Comparison of ENCODE assay signal across 8 cellular contexts in genomic region chr13:20411638-20412342, GRCh38.
DNase-seq lines count a peak whose midpoint lies in the region; ATAC-seq and TF ChIP-seq lines count a peak whose summit lies in the region.

No MANE protein-coding gene starts in this region.

- no peak overlapping the region for H3K4me2 ChIP-seq in mammary epithelial cell (ENCODE audit: insufficient read depth, low read depth, low read length)

- H3K27ac Mint-ChIP-seq in CD4-positive, alpha-beta memory T cell, result peak overlapping the region; percentile 34 to 93 (median 83)
- H3K27ac Mint-ChIP-seq in stimulated activated memory B cell treated with anti-CD40 and anti-IgM and Interleukin-4, amounts not matched to agents 10 μg/mL and 1 μg/mL and 100 μg/mL, for 72 hours, result peak overlapping the region; percentile 8

- peak; percentile 94 for ATAC-seq in GM19452 (IDR thresholded peaks at IDR 0.05; ENCODE audit: unreplicated experiment)
- ATAC-seq in HG03442 (IDR thresholded peaks at IDR 0.05; ENCODE audit: unreplicated experiment), result peak; percentile 94
- peak; percentile 70 to 89 for ATAC-seq in activated T-cell treated with anti-CD3 and anti-CD28 coated beads, Interleukin-2, amount 50 U/mL, for 4 hours
- ATAC-seq in stimulated activated memory B cell treated with anti-CD40 and anti-IgM and Interleukin-4, amounts not matched to agents 10 μg/mL and 1 μg/mL and 100 μg/mL, for 72 hours, result peak; percentile 91

- POLR2A ChIA-PET in CD4-positive, alpha-beta memory T cell (lab: Charles Lee; ENCODE audit: partially characterized antibody), result interaction anchor here (1.0 to 2.4 kb wide), 3 partner anchors 9 to 70 kb away, joined by 3 to 13 read pairs (median 8); no protein-coding TSS in a partner anchor

- peaks cover 19 to 26% (median 23%) of the 10 kb centered on the region in 4 donors for H3K4me1 Mint-ChIP-seq in CD4-positive, alpha-beta memory T cell
- H3K4me1 Mint-ChIP-seq in activated T-cell treated with anti-CD3 and anti-CD28 coated beads, Interleukin-2, amount 50 U/mL, for 4 hours (ENCODE audit: low read depth), result peaks cover 23% of the 10 kb centered on the region
- peaks cover 18% of the 10 kb centered on the region for H3K4me1 Mint-ChIP-seq in stimulated activated memory B cell treated with anti-CD40 and anti-IgM and Interleukin-4, amounts not matched to agents 10 μg/mL and 1 μg/mL and 100 μg/mL, for 72 hours

- H3K9ac ChIP-seq in mammary epithelial cell (ENCODE audit: insufficient read depth, low read length), result no peak overlapping the region

- CTCF ChIA-PET in CD4-positive, alpha-beta memory T cell (lab: Charles Lee; ENCODE audit: partially characterized antibody), result interaction anchor here (1.1 kb wide), 1 partner anchor 416 kb away, joined by 3 read pairs; no protein-coding TSS in a partner anchor
- CTCF ChIA-PET in mammary epithelial cell (lab: Charles Lee; ENCODE audit: low non-redundant PET), result no interaction called here

- intact Hi-C loops in CD4-positive, alpha-beta memory T cell (cut with micrococcal nuclease), result loop anchor here (1.0 kb wide), 1 partner anchor 65 kb away; no protein-coding TSS in a partner anchor
- intact Hi-C loops in mammary epithelial cell (cut with micrococcal nuclease), result no loop called here

- no peaks in the 10 kb centered on the region for H3K79me2 ChIP-seq in mammary epithelial cell (ENCODE audit: insufficient read depth, low read length)

- H2AFZ ChIP-seq in mammary epithelial cell (ENCODE audit: low read depth, low read length), result no peak overlapping the region

- no peaks in the 10 kb centered on the region for H3K9me3 Mint-ChIP-seq in CD4-positive, alpha-beta memory T cell
- H3K9me3 Mint-ChIP-seq in activated T-cell treated with anti-CD3 and anti-CD28 coated beads, Interleukin-2, amount 50 U/mL, for 4 hours, result no peaks in the 10 kb centered on the region
- no peaks in the 10 kb centered on the region for H3K9me3 Mint-ChIP-seq in stimulated activated memory B cell treated with anti-CD40 and anti-IgM and Interleukin-4, amounts not matched to agents 10 μg/mL and 1 μg/mL and 100 μg/mL, for 72 hours

- H3K4me1 ChIP-seq in CD4-positive, alpha-beta memory T cell (ENCODE audit: insufficient read depth, low read length), result peaks cover 27% of the 10 kb centered on the region
- no peaks in the 10 kb centered on the region for H3K4me1 ChIP-seq in mammary epithelial cell (ENCODE audit: insufficient read depth, low read length)

- no TSS peak for BruUV-seq in mammary epithelial cell (replicated peaks; lab: Mats Ljungman, UMichigan)

- no peak for TF ChIP-seq CTCF in mammary epithelial cell (conservative IDR thresholded peaks at IDR 0.05 in 1 of 2, IDR thresholded peaks at IDR 0.05 in 1 of 2; ENCODE audit: extremely low read depth in 1 of 2, insufficient read depth in 1 of 2, low read depth in 1 of 2, low read length in 2 of 2)

- in situ Hi-C loops in mammary epithelial cell (cut with MboI; ENCODE audit: low sequenced_read_pairs in 2 of 2), result no loop called here

- peaks cover 0 to 8% of the 10 kb centered on the region in 2 donors for H3K36me3 Mint-ChIP-seq in CD4-positive, alpha-beta memory T cell
- H3K36me3 Mint-ChIP-seq in activated T-cell treated with anti-CD3 and anti-CD28 coated beads, Interleukin-2, amount 50 U/mL, for 4 hours (ENCODE audit: insufficient read depth), result peaks cover 3% of the 10 kb centered on the region
- H3K36me3 Mint-ChIP-seq in stimulated activated memory B cell treated with anti-CD40 and anti-IgM and Interleukin-4, amounts not matched to agents 10 μg/mL and 1 μg/mL and 100 μg/mL, for 72 hours, result peaks cover 9% of the 10 kb centered on the region

- peak overlapping the region in 7 of 8 donors; percentile 26 to 77 (median 67) for H3K4me3 Mint-ChIP-seq in CD4-positive, alpha-beta memory T cell
- peak overlapping the region; percentile 26 for H3K4me3 Mint-ChIP-seq in activated T-cell treated with anti-CD3 and anti-CD28 coated beads, Interleukin-2, amount 50 U/mL, for 4 hours
- H3K4me3 Mint-ChIP-seq in stimulated activated memory B cell treated with anti-CD40 and anti-IgM and Interleukin-4, amounts not matched to agents 10 μg/mL and 1 μg/mL and 100 μg/mL, for 72 hours, result no peak overlapping the region

- no peaks in the 10 kb centered on the region for H3K36me3 ChIP-seq in CD4-positive, alpha-beta memory T cell (ENCODE audit: insufficient read depth, low read length)
- H3K36me3 ChIP-seq in mammary epithelial cell (ENCODE audit: insufficient read depth, low read length), result no peaks in the 10 kb centered on the region

- H3K9me3 ChIP-seq in CD4-positive, alpha-beta memory T cell (ENCODE audit: control insufficient read depth in 1 of 2, low read length in 2 of 2), result no peaks in the 10 kb centered on the region
- no peaks in the 10 kb centered on the region for H3K9me3 ChIP-seq in mammary epithelial cell (replicated peaks; ENCODE audit: insufficient read depth, low read length)

- no peaks in the 10 kb centered on the region for H4K20me1 ChIP-seq in mammary epithelial cell (ENCODE audit: insufficient read depth, low read length)

- WGBS in mammary epithelial cell (ENCODE audit: low coverage, missing lambda C conversion rate), result 92% methylated on average over 5 of the region's 6 CpGs

- H3K27me3 ChIP-seq in CD4-positive, alpha-beta memory T cell (ENCODE audit: insufficient read depth, low read length), result no peaks in the 10 kb centered on the region
- no peaks in the 10 kb centered on the region for H3K27me3 ChIP-seq in mammary epithelial cell (ENCODE audit: insufficient read depth, low read length)

- peak; percentile 27 to 57 (median 40) for DNase-seq in CD4-positive, alpha-beta memory T cell
- no peak for DNase-seq in activated T-cell treated with anti-CD3 and anti-CD28 coated beads, Interleukin-2, amount 50 U/mL, for 4 hours
- DNase-seq in NCI-H2227 treated with DMSO at 0.1 percent for 48 hours (lab: John Stamatoyannopoulos, UW) (no peak), COLO829 (ENCODE audit: low spot score) (no peak), mammary epithelial cell (no peak)

- dilution Hi-C loops in mammary epithelial cell (cut with HindIII; ENCODE audit: low sequenced_read_pairs), result no loop called here

- peak overlapping the region; percentile 16 for H3K27ac ChIP-seq in CD4-positive, alpha-beta memory T cell (ENCODE audit: low read depth, low read length)
- H3K27ac ChIP-seq in mammary epithelial cell (ENCODE audit: insufficient read depth, low read depth, low read length), result no peak overlapping the region

- H3K27me3 Mint-ChIP-seq in CD4-positive, alpha-beta memory T cell, result no peaks in the 10 kb centered on the region
- H3K27me3 Mint-ChIP-seq in activated T-cell treated with anti-CD3 and anti-CD28 coated beads, Interleukin-2, amount 50 U/mL, for 4 hours (ENCODE audit: low read depth), result no peaks in the 10 kb centered on the region
- H3K27me3 Mint-ChIP-seq in stimulated activated memory B cell treated with anti-CD40 and anti-IgM and Interleukin-4, amounts not matched to agents 10 μg/mL and 1 μg/mL and 100 μg/mL, for 72 hours, result no peaks in the 10 kb centered on the region

- H3K4me3 ChIP-seq in CD4-positive, alpha-beta memory T cell (ENCODE audit: low read length in 2 of 2), result no peak overlapping the region
- no peak overlapping the region for H3K4me3 ChIP-seq in mammary epithelial cell (replicated peaks in 1 of 3; ENCODE audit: insufficient read depth in 1 of 3, low read depth in 2 of 3, low read length in 3 of 3)

Comparison
In these comparisons a context has a peak if more than half of its experiments do, and no peak if none do; other contexts are left out.
1. DNase-seq: peak in CD4-positive, alpha-beta memory T cell (5 of 5); none in activated T-cell treated with anti-CD3 and anti-CD28 coated beads, Interleukin-2, amount 50 U/mL, for 4 hours (single experiment), NCI-H2227 treated with DMSO at 0.1 percent for 48 hours (single experiment), COLO829 (single experiment) and mammary epithelial cell (single experiment).
2. Peak in every context shown above with its lines, with median percentiles within 50 percentile points of each other: ATAC-seq.